Comparison of ENCODE assay signal across 23 cellular contexts in the genomic region with DNA sequence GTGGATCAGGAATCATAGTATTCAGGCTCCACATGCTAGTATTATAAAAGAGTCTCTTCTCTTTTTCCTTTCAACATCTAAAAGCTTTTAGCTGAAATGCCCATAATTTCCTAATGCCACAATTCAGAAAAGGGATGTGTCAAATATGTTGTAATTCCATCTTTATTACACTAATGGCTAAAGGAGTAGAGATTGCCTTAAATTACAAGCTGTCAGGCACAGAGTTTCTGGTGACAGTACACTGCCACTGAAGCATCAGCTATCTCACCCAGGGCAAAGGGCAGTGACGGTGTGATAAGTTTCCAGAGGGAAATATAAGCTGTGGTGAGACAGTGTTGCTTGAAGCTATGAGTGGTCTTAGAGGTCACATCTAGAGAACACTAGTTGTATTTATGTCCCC.
"Had no signal": no experiment of that assay in that cellular context is flagged by ENCODE, and none has a peak within 500 bp of the region (broad histone marks: within the 10 kb centered on the region; RNA-seq: fewer than 3 reads in every experiment).

No MANE protein-coding gene starts in this region.

- FAIRE-seq: HepG2 had no signal

- H3K27me3 ChIP-seq: SJCRH30 had no signal

- H3K9me3 ChIP-seq: SJCRH30 had no signal

- H3K27ac ChIP-seq: RWPE1, SJCRH30, SK-N-MC had no signal

- H3K4me1 ChIP-seq: SJCRH30 had no signal

- ATAC-seq: HepG2, Panc1, Right ventricle myocardium inferior, T-cell had no signal

- H3K27ac Mint-ChIP-seq: T-cell had no signal

- H3K36me3 Mint-ChIP-seq: T-cell had no signal

- H3K9me3 Mint-ChIP-seq: T-cell had no signal

- H3K36me3 ChIP-seq: SJCRH30 had no signal

- H3K4me3 ChIP-seq: SJCRH30, SK-N-MC had no signal

- H3K4me1 Mint-ChIP-seq: T-cell had no signal

- DNase-seq: IMR-90, MV-4-11, NCI-H1048, NCI-H1105, NCI-H1436 treated with DMSO at 0.1 percent for 48 hours, NCI-H1694, NCI-H187 treated with DMSO at 0.1 percent for 48 hours, NCI-H2029 treated with DMSO at 0.1 percent for 48 hours, NCI-H2171 treated with DMSO at 0.1 percent for 48 hours, NCI-H226, NCI-H446, NCI-H510A, NCI-H524 treated with DMSO at 0.1 percent for 48 hours, NCI-H774, SHP77 treated with DMSO at 0.1 percent for 48 hours, SJCRH30, SW 1271, T-cell had no signal

- H3K4me3 Mint-ChIP-seq: T-cell had no signal

- H3K27me3 Mint-ChIP-seq: T-cell had no signal
